Comparison of ENCODE assay signal across 1 cellular context in the genomic region with DNA sequence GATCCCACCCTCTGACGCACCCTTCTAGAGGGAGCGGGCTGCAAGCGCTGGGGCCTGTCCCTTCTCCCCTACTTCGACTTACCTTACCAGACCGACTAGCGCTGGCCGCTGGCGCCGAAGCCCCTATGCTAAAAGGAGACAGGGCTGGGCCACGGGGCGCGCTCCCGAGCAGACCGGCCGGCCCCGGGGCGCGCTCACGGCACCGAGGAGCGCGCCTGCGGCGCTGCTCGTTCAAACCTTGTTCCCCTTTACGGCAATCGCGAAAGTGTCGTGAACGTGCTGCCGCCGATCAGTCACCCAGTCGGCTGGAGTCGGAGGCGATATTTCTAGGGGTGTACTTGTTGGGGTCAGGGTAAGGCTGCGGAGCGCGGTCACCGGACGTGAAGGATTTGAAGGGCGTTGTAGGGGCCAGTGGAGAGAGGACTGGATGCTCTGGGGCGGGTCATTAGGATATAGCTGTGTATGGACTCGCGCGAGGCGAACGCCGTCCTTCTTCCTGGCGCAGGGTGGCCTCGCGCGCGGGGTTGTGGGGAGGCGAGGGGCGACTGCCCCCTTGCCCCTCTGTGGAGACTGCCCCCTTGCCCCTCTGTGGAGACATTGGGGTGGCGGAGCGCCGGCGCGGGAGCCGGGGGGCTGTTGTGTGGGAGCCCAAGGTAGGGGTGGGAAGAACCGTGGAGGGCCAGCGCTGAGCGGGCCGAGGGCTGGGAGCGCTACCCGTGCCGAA.
A peak's percentile ranks its signal among the peaks of the same experiment; 100 is the strongest.
TF ChIP-seq lines count a peak whose summit lies in the region.

A gene (plus strand): TSS at position 268 of the 724 bp plus-strand sequence. CDS start 7,492 bp downstream, outside the sequence.
A gene (minus strand): TSS at position 138 of the 724 bp plus-strand sequence. CDS start 8,539 bp downstream, outside the sequence.

TF ChIP-seq in K562, 482 proteins besides CTCF, POLR2A, EP300 and RAD21 (continued from another document and continues in another):
- TF ChIP-seq ARHGAP35 (IDR thresholded peaks at IDR 0.05; ENCODE audit: partially characterized antibody), result no peak
- no peak for TF ChIP-seq KLF10 (CRISPR knock-in tag; IDR thresholded peaks at IDR 0.05)
- peak; percentile 40 for TF ChIP-seq BRD9 (IDR thresholded peaks at IDR 0.05; ENCODE audit: low read depth, partially characterized antibody)
- TF ChIP-seq ZNF778 (CRISPR knock-in tag; IDR thresholded peaks at IDR 0.05), result no peak
- 0 out of 2 replicates have a peak, but pooled peaks have one; percentile 34 for TF ChIP-seq PHF21A (IDR thresholded peaks at IDR 0.05; ENCODE audit: borderline replicate concordance, low read depth)
- TF ChIP-seq, protein P1, sequence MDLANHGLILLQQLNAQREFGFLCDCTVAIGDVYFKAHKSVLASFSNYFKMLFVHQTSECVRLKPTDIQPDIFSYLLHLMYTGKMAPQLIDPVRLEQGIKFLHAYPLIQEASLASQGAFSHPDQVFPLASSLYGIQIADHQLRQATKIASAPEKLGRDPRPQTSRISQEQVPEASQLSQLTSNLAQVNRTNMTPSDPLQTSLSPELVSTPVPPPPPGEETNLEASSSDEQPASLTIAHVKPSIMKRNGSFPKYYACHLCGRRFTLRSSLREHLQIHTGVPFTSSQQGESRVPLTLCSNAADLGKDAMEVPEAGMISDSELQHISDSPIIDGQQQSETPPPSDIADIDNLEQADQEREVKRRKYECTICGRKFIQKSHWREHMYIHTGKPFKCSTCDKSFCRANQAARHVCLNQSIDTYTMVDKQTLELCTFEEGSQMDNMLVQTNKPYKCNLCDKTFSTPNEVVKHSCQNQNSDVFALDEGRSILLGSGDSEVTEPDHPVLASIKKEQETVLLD (IDR thresholded peaks at IDR 0.05), result peak; percentile 70
- TF ChIP-seq RAD51 (IDR thresholded peaks at IDR 0.05; ENCODE audit: borderline replicate concordance, low read depth), result no peak
- no peak for TF ChIP-seq PRMT5 (CRISPR knock-in tag; IDR thresholded peaks at IDR 0.05)
- peak; percentile 42 to 64; a peak in 2 of 4 replicates for TF ChIP-seq FOXK2 (conservative IDR thresholded peaks at IDR 0.05 in 1 of 2, IDR thresholded peaks at IDR 0.05 in 1 of 2; ENCODE audit: low read depth in 2 of 2)
- TF ChIP-seq DACH1 (IDR thresholded peaks at IDR 0.05; ENCODE audit: partially characterized antibody), result no peak
- TF ChIP-seq RBFOX2 (IDR thresholded peaks at IDR 0.05; ENCODE audit: low read depth, low read length), result peak; percentile 96
- no peak for TF ChIP-seq MAFF (IDR thresholded peaks at IDR 0.05; ENCODE audit: low read length)
- TF ChIP-seq ARID2 (IDR thresholded peaks at IDR 0.05), result no peak
- peak; percentile 93 for TF ChIP-seq PML (IDR thresholded peaks at IDR 0.05; ENCODE audit: low read length)
- TF ChIP-seq, protein P2, sequence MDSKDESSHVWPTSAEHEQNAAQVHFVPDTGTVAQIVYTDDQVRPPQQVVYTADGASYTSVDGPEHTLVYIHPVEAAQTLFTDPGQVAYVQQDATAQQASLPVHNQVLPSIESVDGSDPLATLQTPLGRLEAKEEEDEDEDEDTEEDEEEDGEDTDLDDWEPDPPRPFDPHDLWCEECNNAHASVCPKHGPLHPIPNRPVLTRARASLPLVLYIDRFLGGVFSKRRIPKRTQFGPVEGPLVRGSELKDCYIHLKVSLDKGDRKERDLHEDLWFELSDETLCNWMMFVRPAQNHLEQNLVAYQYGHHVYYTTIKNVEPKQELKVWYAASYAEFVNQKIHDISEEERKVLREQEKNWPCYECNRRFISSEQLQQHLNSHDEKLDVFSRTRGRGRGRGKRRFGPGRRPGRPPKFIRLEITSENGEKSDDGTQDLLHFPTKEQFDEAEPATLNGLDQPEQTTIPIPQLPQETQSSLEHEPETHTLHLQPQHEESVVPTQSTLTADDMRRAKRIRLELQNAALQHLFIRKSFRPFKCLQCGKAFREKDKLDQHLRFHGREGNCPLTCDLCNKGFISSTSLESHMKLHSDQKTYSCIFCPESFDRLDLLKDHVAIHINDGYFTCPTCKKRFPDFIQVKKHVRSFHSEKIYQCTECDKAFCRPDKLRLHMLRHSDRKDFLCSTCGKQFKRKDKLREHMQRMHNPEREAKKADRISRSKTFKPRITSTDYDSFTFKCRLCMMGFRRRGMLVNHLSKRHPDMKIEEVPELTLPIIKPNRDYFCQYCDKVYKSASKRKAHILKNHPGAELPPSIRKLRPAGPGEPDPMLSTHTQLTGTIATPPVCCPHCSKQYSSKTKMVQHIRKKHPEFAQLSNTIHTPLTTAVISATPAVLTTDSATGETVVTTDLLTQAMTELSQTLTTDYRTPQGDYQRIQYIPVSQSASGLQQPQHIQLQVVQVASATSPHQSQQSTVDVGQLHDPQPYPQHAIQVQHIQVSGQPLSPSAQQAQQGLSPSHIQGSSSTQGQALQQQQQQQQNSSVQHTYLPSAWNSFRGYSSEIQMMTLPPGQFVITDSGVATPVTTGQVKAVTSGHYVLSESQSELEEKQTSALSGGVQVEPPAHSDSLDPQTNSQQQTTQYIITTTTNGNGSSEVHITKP (IDR thresholded peaks at IDR 0.05; ENCODE audit: partially characterized antibody), result no peak
- TF ChIP-seq MYBL2 (IDR thresholded peaks at IDR 0.05; ENCODE audit: low read depth), result no peak; the same call in 1 of the 2 replicates
- TF ChIP-seq MYBL2 (CRISPR knock-in tag; IDR thresholded peaks at IDR 0.05; ENCODE audit: borderline replicate concordance), result no peak
- no peak; the same call in 1 of the 2 replicates for TF ChIP-seq EGR1 (conservative IDR thresholded peaks at IDR 0.05)
- TF ChIP-seq, protein P3, sequence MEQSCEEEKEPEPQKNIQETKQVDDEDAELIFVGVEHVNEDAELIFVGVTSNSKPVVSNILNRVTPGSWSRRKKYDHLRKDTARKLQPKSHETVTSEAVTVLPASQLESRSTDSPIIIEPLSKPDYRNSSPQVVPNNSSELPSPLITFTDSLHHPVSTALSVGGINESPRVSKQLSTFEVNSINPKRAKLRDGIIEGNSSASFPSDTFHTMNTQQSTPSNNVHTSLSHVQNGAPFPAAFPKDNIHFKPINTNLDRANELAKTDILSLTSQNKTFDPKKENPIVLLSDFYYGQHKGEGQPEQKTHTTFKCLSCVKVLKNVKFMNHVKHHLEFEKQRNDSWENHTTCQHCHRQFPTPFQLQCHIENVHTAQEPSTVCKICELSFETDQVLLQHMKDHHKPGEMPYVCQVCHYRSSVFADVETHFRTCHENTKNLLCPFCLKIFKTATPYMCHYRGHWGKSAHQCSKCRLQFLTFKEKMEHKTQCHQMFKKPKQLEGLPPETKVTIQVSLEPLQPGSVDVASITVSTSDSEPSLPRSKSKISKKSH (CRISPR knock-in tag; IDR thresholded peaks at IDR 0.05), result no peak
- TF ChIP-seq HNRNPLL (IDR thresholded peaks at IDR 0.05; ENCODE audit: low read depth, low read length, poor library complexity, severe bottlenecking), result no peak
- TF ChIP-seq ZNF354B (CRISPR knock-in tag; IDR thresholded peaks at IDR 0.05), result no peak
- TF ChIP-seq PTTG1 (tag; IDR thresholded peaks at IDR 0.05; ENCODE audit: low read depth), result no peak
- no peak; the same call in 1 of the 2 replicates for TF ChIP-seq ZNF41 (CRISPR knock-in tag; conservative IDR thresholded peaks at IDR 0.05)
- no peak; the same call in 1 of the 2 replicates for TF ChIP-seq DPF2 (IDR thresholded peaks at IDR 0.05)
- TF ChIP-seq, protein P4, sequence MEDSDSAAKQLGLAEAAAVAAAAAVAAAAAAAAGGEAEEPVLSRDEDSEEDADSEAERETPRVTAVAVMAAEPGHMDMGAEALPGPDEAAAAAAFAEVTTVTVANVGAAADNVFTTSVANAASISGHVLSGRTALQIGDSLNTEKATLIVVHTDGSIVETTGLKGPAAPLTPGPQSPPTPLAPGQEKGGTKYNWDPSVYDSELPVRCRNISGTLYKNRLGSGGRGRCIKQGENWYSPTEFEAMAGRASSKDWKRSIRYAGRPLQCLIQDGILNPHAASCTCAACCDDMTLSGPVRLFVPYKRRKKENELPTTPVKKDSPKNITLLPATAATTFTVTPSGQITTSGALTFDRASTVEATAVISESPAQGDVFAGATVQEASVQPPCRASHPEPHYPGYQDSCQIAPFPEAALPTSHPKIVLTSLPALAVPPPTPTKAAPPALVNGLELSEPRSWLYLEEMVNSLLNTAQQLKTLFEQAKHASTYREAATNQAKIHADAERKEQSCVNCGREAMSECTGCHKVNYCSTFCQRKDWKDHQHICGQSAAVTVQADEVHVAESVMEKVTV (CRISPR knock-in tag; IDR thresholded peaks at IDR 0.05), result no peak
- TF ChIP-seq ZNF445 (CRISPR knock-in tag; IDR thresholded peaks at IDR 0.05; ENCODE audit: low read depth), result no peak
- TF ChIP-seq BRD4 (IDR thresholded peaks at IDR 0.05), result peak; percentile 52; the same call in 1 of the 2 replicates
- TF ChIP-seq, protein P5, sequence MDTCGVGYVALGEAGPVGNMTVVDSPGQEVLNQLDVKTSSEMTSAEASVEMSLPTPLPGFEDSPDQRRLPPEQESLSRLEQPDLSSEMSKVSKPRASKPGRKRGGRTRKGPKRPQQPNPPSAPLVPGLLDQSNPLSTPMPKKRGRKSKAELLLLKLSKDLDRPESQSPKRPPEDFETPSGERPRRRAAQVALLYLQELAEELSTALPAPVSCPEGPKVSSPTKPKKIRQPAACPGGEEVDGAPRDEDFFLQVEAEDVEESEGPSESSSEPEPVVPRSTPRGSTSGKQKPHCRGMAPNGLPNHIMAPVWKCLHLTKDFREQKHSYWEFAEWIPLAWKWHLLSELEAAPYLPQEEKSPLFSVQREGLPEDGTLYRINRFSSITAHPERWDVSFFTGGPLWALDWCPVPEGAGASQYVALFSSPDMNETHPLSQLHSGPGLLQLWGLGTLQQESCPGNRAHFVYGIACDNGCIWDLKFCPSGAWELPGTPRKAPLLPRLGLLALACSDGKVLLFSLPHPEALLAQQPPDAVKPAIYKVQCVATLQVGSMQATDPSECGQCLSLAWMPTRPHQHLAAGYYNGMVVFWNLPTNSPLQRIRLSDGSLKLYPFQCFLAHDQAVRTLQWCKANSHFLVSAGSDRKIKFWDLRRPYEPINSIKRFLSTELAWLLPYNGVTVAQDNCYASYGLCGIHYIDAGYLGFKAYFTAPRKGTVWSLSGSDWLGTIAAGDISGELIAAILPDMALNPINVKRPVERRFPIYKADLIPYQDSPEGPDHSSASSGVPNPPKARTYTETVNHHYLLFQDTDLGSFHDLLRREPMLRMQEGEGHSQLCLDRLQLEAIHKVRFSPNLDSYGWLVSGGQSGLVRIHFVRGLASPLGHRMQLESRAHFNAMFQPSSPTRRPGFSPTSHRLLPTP (IDR thresholded peaks at IDR 0.05; ENCODE audit: borderline replicate concordance, extremely low read depth, insufficient read length), result no peak
- TF ChIP-seq SRSF9 (IDR thresholded peaks at IDR 0.05; ENCODE audit: borderline replicate concordance, low read depth, low read length), result no peak
- peak; percentile 96 for TF ChIP-seq RBBP5 (IDR thresholded peaks at IDR 0.05; ENCODE audit: borderline replicate concordance, insufficient read depth, low read length, poor library complexity, severe bottlenecking)
- peak; percentile 26 for TF ChIP-seq GABPB1 (CRISPR knock-in tag; IDR thresholded peaks at IDR 0.05)
- peak; percentile 92 for TF ChIP-seq POLR2B (IDR thresholded peaks at IDR 0.05; ENCODE audit: low read depth, partially characterized antibody)
- TF ChIP-seq, protein P6, sequence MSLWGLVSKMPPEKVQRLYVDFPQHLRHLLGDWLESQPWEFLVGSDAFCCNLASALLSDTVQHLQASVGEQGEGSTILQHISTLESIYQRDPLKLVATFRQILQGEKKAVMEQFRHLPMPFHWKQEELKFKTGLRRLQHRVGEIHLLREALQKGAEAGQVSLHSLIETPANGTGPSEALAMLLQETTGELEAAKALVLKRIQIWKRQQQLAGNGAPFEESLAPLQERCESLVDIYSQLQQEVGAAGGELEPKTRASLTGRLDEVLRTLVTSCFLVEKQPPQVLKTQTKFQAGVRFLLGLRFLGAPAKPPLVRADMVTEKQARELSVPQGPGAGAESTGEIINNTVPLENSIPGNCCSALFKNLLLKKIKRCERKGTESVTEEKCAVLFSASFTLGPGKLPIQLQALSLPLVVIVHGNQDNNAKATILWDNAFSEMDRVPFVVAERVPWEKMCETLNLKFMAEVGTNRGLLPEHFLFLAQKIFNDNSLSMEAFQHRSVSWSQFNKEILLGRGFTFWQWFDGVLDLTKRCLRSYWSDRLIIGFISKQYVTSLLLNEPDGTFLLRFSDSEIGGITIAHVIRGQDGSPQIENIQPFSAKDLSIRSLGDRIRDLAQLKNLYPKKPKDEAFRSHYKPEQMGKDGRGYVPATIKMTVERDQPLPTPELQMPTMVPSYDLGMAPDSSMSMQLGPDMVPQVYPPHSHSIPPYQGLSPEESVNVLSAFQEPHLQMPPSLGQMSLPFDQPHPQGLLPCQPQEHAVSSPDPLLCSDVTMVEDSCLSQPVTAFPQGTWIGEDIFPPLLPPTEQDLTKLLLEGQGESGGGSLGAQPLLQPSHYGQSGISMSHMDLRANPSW (CRISPR knock-in tag; IDR thresholded peaks at IDR 0.05), result no peak
- TF ChIP-seq, protein P7, sequence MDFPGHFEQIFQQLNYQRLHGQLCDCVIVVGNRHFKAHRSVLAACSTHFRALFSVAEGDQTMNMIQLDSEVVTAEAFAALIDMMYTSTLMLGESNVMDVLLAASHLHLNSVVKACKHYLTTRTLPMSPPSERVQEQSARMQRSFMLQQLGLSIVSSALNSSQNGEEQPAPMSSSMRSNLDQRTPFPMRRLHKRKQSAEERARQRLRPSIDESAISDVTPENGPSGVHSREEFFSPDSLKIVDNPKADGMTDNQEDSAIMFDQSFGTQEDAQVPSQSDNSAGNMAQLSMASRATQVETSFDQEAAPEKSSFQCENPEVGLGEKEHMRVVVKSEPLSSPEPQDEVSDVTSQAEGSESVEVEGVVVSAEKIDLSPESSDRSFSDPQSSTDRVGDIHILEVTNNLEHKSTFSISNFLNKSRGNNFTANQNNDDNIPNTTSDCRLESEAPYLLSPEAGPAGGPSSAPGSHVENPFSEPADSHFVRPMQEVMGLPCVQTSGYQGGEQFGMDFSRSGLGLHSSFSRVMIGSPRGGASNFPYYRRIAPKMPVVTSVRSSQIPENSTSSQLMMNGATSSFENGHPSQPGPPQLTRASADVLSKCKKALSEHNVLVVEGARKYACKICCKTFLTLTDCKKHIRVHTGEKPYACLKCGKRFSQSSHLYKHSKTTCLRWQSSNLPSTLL (IDR thresholded peaks at IDR 0.05), result no peak
- TF ChIP-seq, protein P8, sequence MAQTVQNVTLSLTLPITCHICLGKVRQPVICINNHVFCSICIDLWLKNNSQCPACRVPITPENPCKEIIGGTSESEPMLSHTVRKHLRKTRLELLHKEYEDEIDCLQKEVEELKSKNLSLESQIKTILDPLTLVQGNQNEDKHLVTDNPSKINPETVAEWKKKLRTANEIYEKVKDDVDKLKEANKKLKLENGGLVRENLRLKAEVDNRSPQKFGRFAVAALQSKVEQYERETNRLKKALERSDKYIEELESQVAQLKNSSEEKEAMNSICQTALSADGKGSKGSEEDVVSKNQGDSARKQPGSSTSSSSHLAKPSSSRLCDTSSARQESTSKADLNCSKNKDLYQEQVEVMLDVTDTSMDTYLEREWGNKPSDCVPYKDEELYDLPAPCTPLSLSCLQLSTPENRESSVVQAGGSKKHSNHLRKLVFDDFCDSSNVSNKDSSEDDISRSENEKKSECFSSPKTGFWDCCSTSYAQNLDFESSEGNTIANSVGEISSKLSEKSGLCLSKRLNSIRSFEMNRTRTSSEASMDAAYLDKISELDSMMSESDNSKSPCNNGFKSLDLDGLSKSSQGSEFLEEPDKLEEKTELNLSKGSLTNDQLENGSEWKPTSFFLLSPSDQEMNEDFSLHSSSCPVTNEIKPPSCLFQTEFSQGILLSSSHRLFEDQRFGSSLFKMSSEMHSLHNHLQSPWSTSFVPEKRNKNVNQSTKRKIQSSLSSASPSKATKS (CRISPR knock-in tag; IDR thresholded peaks at IDR 0.05), result no peak
- no peak for TF ChIP-seq RHOXF2B (CRISPR knock-in tag; conservative IDR thresholded peaks at IDR 0.05)
